In the genomic region with DNA sequence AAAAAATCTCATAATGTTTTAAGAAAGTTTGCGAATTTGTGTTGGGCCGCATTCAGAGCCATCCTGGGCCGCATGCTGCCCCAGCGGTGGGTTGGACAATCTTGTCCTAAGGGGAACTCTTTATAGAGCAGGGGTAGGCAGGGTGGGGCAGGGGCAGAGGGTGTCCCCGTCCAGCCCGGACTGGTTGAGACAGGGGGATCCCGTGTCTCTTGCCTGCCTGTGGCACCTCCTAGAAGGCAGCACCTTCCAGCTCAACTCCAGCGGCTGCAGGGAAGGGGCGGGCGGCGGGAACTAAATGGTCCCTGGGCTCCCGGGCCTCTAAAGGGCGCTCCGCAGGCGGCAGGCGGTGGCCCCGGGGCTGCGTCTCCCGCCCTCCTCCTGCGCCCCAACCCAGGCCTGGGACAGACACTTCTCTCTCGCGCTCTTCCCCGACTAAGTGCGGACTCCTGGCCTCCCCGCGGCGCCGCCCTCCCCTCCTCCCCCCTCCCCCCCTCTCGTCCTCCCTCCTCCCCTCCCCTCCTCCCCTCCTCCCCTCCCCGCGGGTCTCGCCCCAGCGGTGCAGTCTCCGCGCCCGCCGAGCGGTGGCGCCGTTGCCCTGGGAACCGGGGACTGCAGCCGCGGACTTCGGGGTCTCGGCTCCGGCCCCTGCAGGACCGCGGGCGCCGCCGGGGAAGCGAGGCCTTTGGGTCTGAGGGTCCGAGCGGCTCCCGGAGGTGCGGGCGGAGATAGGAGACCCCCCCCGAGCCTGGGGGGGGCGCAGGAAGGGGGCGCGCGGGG, we compare ENCODE assay signal across 8 cellular contexts.
A peak's percentile ranks its signal among the peaks of the same experiment; 100 is the strongest.
DNase-seq lines count a peak whose midpoint lies in the region; ATAC-seq and FAIRE-seq lines count a peak whose summit lies in the region.

No MANE protein-coding gene starts in this region.

- H3K36me3 Mint-ChIP-seq in activated naive CD8-positive, alpha-beta T cell treated with anti-CD3 and anti-CD28 coated beads, Interleukin-2, amount 50 U/mL, for 24 hours (ENCODE audit: low read depth), result no peaks in the 10 kb centered on the region

- peaks cover 16% of the 10 kb centered on the region for H3K4me1 Mint-ChIP-seq in activated naive CD8-positive, alpha-beta T cell treated with anti-CD3 and anti-CD28 coated beads, Interleukin-2, amount 50 U/mL, for 24 hours

- H3K36me3 ChIP-seq in iPS DF 6.9 (ENCODE audit: control insufficient read depth, insufficient read depth, low read length) (no peaks in the 10 kb centered on the region), small intestine (ENCODE audit: control insufficient read depth in 2 of 2, insufficient read depth in 2 of 2, low read length in 2 of 2) (no peaks in the 10 kb centered on the region)

- DNase-seq in NCI-H2081 (lab: John Stamatoyannopoulos, UW), result peak; percentile 28 to 35
- DNase-seq in NCI-H2081 treated with DMSO at 0.1 percent for 48 hours (lab: John Stamatoyannopoulos, UW), result no peak
- DNase-seq in NCI-H2196 treated with DMSO at 0.1 percent for 48 hours (lab: John Stamatoyannopoulos, UW; ENCODE audit: unreplicated experiment), result peak; percentile 10
- DNase-seq in activated naive CD8-positive, alpha-beta T cell treated with anti-CD3 and anti-CD28 coated beads, Interleukin-2, amount 50 U/mL, for 24 hours, result peak; percentile 69
- no peak for DNase-seq in iPS DF 6.9 (ENCODE audit: low read depth, low spot score)
- DNase-seq in stimulated activated CD8-positive, alpha-beta memory T cell treated with anti-CD3 and anti-CD28 coated beads, Interleukin-4, amount 100 ng/mL, for 48 hours, result peak; percentile 78
- DNase-seq in small intestine, result no peak
- no peak for DNase-seq in hepatic stellate cell (ENCODE audit: low spot score)

- no peak overlapping the region for H3K27ac Mint-ChIP-seq in activated naive CD8-positive, alpha-beta T cell treated with anti-CD3 and anti-CD28 coated beads, Interleukin-2, amount 50 U/mL, for 24 hours

- H3K9me3 ChIP-seq in iPS DF 6.9 (ENCODE audit: control insufficient read depth, insufficient read depth, low read length), result no peaks in the 10 kb centered on the region
- no peaks in the 10 kb centered on the region for H3K9me3 ChIP-seq in small intestine (ENCODE audit: control insufficient read depth, low read depth)

- H3K4me3 Mint-ChIP-seq in activated naive CD8-positive, alpha-beta T cell treated with anti-CD3 and anti-CD28 coated beads, Interleukin-2, amount 50 U/mL, for 24 hours, result no peak overlapping the region

- H3K4me1 ChIP-seq in iPS DF 6.9 (ENCODE audit: control insufficient read depth, insufficient read depth, low read length) (no peaks in the 10 kb centered on the region; the same call in 1 of the 2 replicates), small intestine (ENCODE audit: control insufficient read depth in 2 of 2, insufficient read depth in 1 of 2, low read depth in 1 of 2, low read length in 1 of 2) (no peaks in the 10 kb centered on the region)

- H3K27me3 ChIP-seq in iPS DF 6.9 (ENCODE audit: control insufficient read depth, insufficient read depth, low read length), result peaks cover 14% of the 10 kb centered on the region; the same call in 1 of the 2 replicates
- H3K27me3 ChIP-seq in small intestine (ENCODE audit: control insufficient read depth in 2 of 2, insufficient read depth in 2 of 2, low read length in 2 of 2), result peaks cover 7 to 27% of the 10 kb centered on the region in 2 donors

- no peak for FAIRE-seq in small intestine (lab: Jason Lieb, UNC)

- WGBS in iPS DF 6.9 (ENCODE audit: insufficient coverage, insufficient read length), result no CpG with 5 or more reads among the region's 62 CpGs
- WGBS in small intestine, 3 donors, result 5 to 16% (median 13%) methylated on average over 11 to 60 of the region's 62 CpGs

- peaks cover 56% of the 10 kb centered on the region for H3K27me3 Mint-ChIP-seq in activated naive CD8-positive, alpha-beta T cell treated with anti-CD3 and anti-CD28 coated beads, Interleukin-2, amount 50 U/mL, for 24 hours

- H3K9me3 Mint-ChIP-seq in activated naive CD8-positive, alpha-beta T cell treated with anti-CD3 and anti-CD28 coated beads, Interleukin-2, amount 50 U/mL, for 24 hours, result no peaks in the 10 kb centered on the region

- H3K4me3 ChIP-seq in iPS DF 6.9 (ENCODE audit: low read length) (peak overlapping the region; percentile 61; the same call in 1 of the 2 replicates), small intestine (ENCODE audit: low read depth in 1 of 2, low read length in 2 of 2) (no peak overlapping the region)

- no peak for ATAC-seq in activated naive CD8-positive, alpha-beta T cell treated with anti-CD3 and anti-CD28 coated beads, Interleukin-2, amount 50 U/mL, for 24 hours

- H3K27ac ChIP-seq in iPS DF 6.9 (ENCODE audit: low read length) (no peak overlapping the region), small intestine (ENCODE audit: low read depth in 1 of 2, low read length in 1 of 2) (no peak overlapping the region)

Comparison
In these comparisons a context has a peak if more than half of its experiments do, and no peak if none do; other contexts are left out.
1. DNase-seq: peak in NCI-H2081 (2 of 2), NCI-H2196 treated with DMSO at 0.1 percent for 48 hours (single experiment), activated naive CD8-positive, alpha-beta T cell treated with anti-CD3 and anti-CD28 coated beads, Interleukin-2, amount 50 U/mL, for 24 hours (single experiment) and stimulated activated CD8-positive, alpha-beta memory T cell treated with anti-CD3 and anti-CD28 coated beads, Interleukin-4, amount 100 ng/mL, for 48 hours (single experiment); none in NCI-H2081 treated with DMSO at 0.1 percent for 48 hours (single experiment), iPS DF 6.9 (single experiment), small intestine (single experiment) and hepatic stellate cell (single experiment).